Comparison of ENCODE assay signal across 20 cellular contexts in genomic region chr5:122602700-122603099, GRCh38.
"Had no signal": no experiment of that assay in that cellular context is flagged by ENCODE, and none has a peak within 500 bp of the region (broad histone marks: within the 10 kb centered on the region; RNA-seq: fewer than 3 reads in every experiment).

No MANE protein-coding gene starts in this region.

- H3K27ac ChIP-seq: epithelial cell of prostate, esophagus muscularis mucosa, gastroesophageal sphincter, neutrophil, sigmoid colon, skin epidermis, suprapubic skin had no signal

- H3K36me3 ChIP-seq: esophagus muscularis mucosa, gastroesophageal sphincter, neutrophil, sigmoid colon, suprapubic skin, thyroid gland had no signal

- H3K4me3 Mint-ChIP-seq: dendritic cell treated with granulocyte-macrophage colony-stimulating factor and Interleukin-4, amounts not matched to agents 40 ng/mL and 50 ng/mL, for 4 days; effector memory CD8-positive, alpha-beta T cell; naive thymus-derived CD4-positive, alpha-beta T cell; type B pancreatic cell had no signal

- H3K27ac Mint-ChIP-seq: dendritic cell treated with granulocyte-macrophage colony-stimulating factor and Interleukin-4, amounts not matched to agents 40 ng/mL and 50 ng/mL, for 4 days; effector memory CD8-positive, alpha-beta T cell; naive thymus-derived CD4-positive, alpha-beta T cell; type B pancreatic cell had no signal

- ATAC-seq: effector memory CD8-positive, alpha-beta T cell; gastroesophageal sphincter; left ventricle myocardium superior; naive thymus-derived CD4-positive, alpha-beta T cell had no signal

- H3K36me3 Mint-ChIP-seq: naive thymus-derived CD4-positive, alpha-beta T cell; type B pancreatic cell had no signal

- H3K27me3 Mint-ChIP-seq: dendritic cell treated with granulocyte-macrophage colony-stimulating factor and Interleukin-4, amounts not matched to agents 40 ng/mL and 50 ng/mL, for 4 days; type B pancreatic cell had no signal

- H3K4me1 ChIP-seq: esophagus muscularis mucosa, gastroesophageal sphincter, sigmoid colon, suprapubic skin, thyroid gland had no signal

- H3K27me3 ChIP-seq: gastroesophageal sphincter, neutrophil, sigmoid colon, suprapubic skin, thyroid gland had no signal

- H3K4me3 ChIP-seq: esophagus muscularis mucosa, gastroesophageal sphincter, lung, sigmoid colon, skin epidermis, suprapubic skin, thyroid gland had no signal

- H3K9me3 ChIP-seq: neutrophil, thyroid gland had no signal

- DNase-seq: effector memory CD8-positive, alpha-beta T cell; glutamatergic neuron; islet precursor cell; left ventricle myocardium superior; mesenchymal stem cell; naive thymus-derived CD4-positive, alpha-beta T cell; posterior cingulate gyrus; sigmoid colon; stimulated activated CD4-positive, alpha-beta T cell treated with anti-CD3 and anti-CD28 coated beads, Interleukin-12 subunit alpha, Interleukin-12 subunit beta, amount 100 ng/mL, for 4 hours; stimulated activated naive CD4-positive, alpha-beta T cell treated with Interleukin-2 at 50 U/mL for 16 hours; thyroid gland had no signal
